In genomic region chr7:158078161-158078910, GRCh38 we compare ENCODE assay signal across 20 cellular contexts.
DNase-seq lines count a peak whose midpoint lies in the region; ATAC-seq and TF ChIP-seq lines count a peak whose summit lies in the region.
"Had no signal": no experiment of that assay in that cellular context is flagged by ENCODE, and none has a peak within 500 bp of the region (broad histone marks: within the 10 kb centered on the region; RNA-seq: fewer than 3 reads in every experiment).

No MANE protein-coding gene starts in this region.

- no peak overlapping the region for H3K27ac Mint-ChIP-seq in CD4-positive, alpha-beta T cell
- H3K27ac Mint-ChIP-seq: IgD-negative memory B cell had no signal

- H3K4me1 Mint-ChIP-seq in CD4-positive, alpha-beta T cell (ENCODE audit: low read depth), result no peaks in the 10 kb centered on the region

- CTCF ChIA-PET in CD4-positive, alpha-beta T cell (lab: Charles Lee), result no interaction called here

- peak; percentile 42 for DNase-seq in DMS53 treated with DMSO at 0.1 percent for 48 hours (lab: John Stamatoyannopoulos, UW; ENCODE audit: unreplicated experiment)
- DNase-seq in NCI-H187 (lab: John Stamatoyannopoulos, UW), result peak; percentile 86
- DNase-seq in NCI-H510A (lab: John Stamatoyannopoulos, UW), result peak; percentile 92
- peak; percentile 62 for DNase-seq in mesenteric fat pad (ENCODE audit: low spot score)
- no peak for DNase-seq in CD4-positive, alpha-beta T cell
- DNase-seq: activated CD4-positive, alpha-beta T cell treated with anti-CD3 and anti-CD28 coated beads, Interleukin-2, amount 50 U/mL, for 1 hour; activated naive CD4-positive, alpha-beta T cell treated with Interleukin-2 at 50 U/mL for 16 hours; effector CD8-positive, alpha-beta T cell; esophagus squamous epithelium; nucleus accumbens; stimulated activated naive CD8-positive, alpha-beta T cell treated with anti-CD3 and anti-CD28 coated beads, Interleukin-15, Interleukin-2, amounts not matched to agents 100 U/mL and 50 U/mL, for 24 hours; trophoblast cell had no signal

- H3K27ac ChIP-seq in CD4-positive, alpha-beta T cell (ENCODE audit: low read depth, low read length), result no peak overlapping the region
- H3K27ac ChIP-seq: ascending aorta, esophagus squamous epithelium, HL-60, right lobe of liver had no signal

- intact Hi-C loops in CD4-positive, alpha-beta T cell (cut with DNase I, micrococcal nuclease), result no loop called here

- POLR2A ChIA-PET in CD4-positive, alpha-beta T cell (lab: Charles Lee), result no interaction called here

- H3K9me3 ChIP-seq in CD4-positive, alpha-beta T cell (ENCODE audit: control insufficient read depth, low read length), result no peaks in the 10 kb centered on the region
- H3K9me3 ChIP-seq: ascending aorta, esophagus squamous epithelium, right lobe of liver had no signal

- H3K36me3 Mint-ChIP-seq in CD4-positive, alpha-beta T cell (ENCODE audit: low read depth), result no peaks in the 10 kb centered on the region
- H3K36me3 Mint-ChIP-seq: IgD-negative memory B cell had no signal

- ATAC-seq in CD4-positive, alpha-beta T cell (ENCODE audit: poor library complexity), result no peak
- ATAC-seq in GM21526 (IDR thresholded peaks at IDR 0.05; ENCODE audit: low FRiP score, unreplicated experiment) (no peak), HG03159 (IDR thresholded peaks at IDR 0.05; ENCODE audit: unreplicated experiment) (no peak), GM18907 (IDR thresholded peaks at IDR 0.05; ENCODE audit: unreplicated experiment) (no peak)
- ATAC-seq: left lobe of liver; right lobe of liver; stimulated activated naive CD8-positive, alpha-beta T cell treated with anti-CD3 and anti-CD28 coated beads, Interleukin-15, Interleukin-2, amounts not matched to agents 100 U/mL and 50 U/mL, for 24 hours had no signal

- no peaks in the 10 kb centered on the region for H3K9me3 Mint-ChIP-seq in CD4-positive, alpha-beta T cell
- H3K9me3 Mint-ChIP-seq: IgD-negative memory B cell had no signal

- TF ChIP-seq CTCF in CD4-positive, alpha-beta T cell (IDR thresholded peaks at IDR 0.05), result no peak

- no peaks in the 10 kb centered on the region for H3K27me3 ChIP-seq in CD4-positive, alpha-beta T cell (ENCODE audit: control insufficient read depth, insufficient read depth, low read length)
- H3K27me3 ChIP-seq: ascending aorta, right lobe of liver had no signal

- H3K4me3 Mint-ChIP-seq in CD4-positive, alpha-beta T cell, result no peak overlapping the region
- H3K4me3 Mint-ChIP-seq: IgD-negative memory B cell had no signal

- peaks cover 6% of the 10 kb centered on the region for H3K27me3 Mint-ChIP-seq in CD4-positive, alpha-beta T cell
- H3K27me3 Mint-ChIP-seq: IgD-negative memory B cell had no signal

Comparison
In these comparisons a context has a peak if more than half of its experiments do, and no peak if none do; other contexts are left out.
1. DNase-seq: peak in DMS53 treated with DMSO at 0.1 percent for 48 hours (single experiment), NCI-H187 (2 of 2), NCI-H510A (single experiment) and mesenteric fat pad (single experiment); none in CD4-positive, alpha-beta T cell (0 of 10).